ENCODE assay signal across 17 cellular contexts in the genomic region with DNA sequence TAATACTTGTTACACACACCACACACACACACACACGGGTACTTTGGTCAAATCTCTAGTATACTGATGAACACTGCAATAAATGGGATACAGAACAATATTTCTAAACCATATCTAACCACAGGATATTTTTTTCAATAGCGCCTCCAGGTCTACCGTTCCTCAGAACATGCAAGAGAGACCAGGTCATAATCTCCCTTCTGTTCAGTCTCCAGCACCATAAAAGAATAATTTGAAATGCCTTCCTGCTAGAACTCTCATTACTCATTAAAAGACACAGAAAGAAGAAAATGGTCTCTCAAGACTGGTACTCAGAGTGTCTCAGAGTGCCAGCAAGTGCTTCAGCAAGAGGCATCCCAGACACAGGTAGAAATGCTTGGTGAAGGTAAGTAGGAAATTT. TPM values are rescaled to one million over a fixed set of nuclear protein-coding genes. Genes with fewer than 3 reads are reported as not detected.
"Had no signal": no experiment of that assay in that cellular context is flagged by ENCODE, and none has a peak within 500 bp of the region (broad histone marks: within the 10 kb centered on the region; RNA-seq: fewer than 3 reads in every experiment).

No MANE protein-coding gene starts in this region.

- H3K36me3 ChIP-seq: gastrocnemius medialis, heart right ventricle, pancreas, right lobe of liver, stomach, upper lobe of right lung had no signal

- H3K4me1 ChIP-seq: gastrocnemius medialis, right lobe of liver had no signal

- H3K27ac ChIP-seq: coronary artery, gastrocnemius medialis, heart right ventricle, right lobe of liver, stomach, upper lobe of right lung had no signal

- H3K9me3 ChIP-seq: gastrocnemius medialis, heart right ventricle, pancreas, right lobe of liver, stomach, upper lobe of right lung had no signal

- H3K4me3 ChIP-seq: coronary artery, gastrocnemius medialis, heart right ventricle, pancreas, right lobe of liver, stomach, upper lobe of right lung had no signal

- H3K27me3 ChIP-seq: gastrocnemius medialis, heart right ventricle, pancreas, right lobe of liver, stomach, upper lobe of right lung had no signal

- FAIRE-seq: endometrium, pancreas had no signal

- ATAC-seq: gastrocnemius medialis, heart right ventricle, upper lobe of right lung had no signal

- DNase-seq: activated B cell treated with CpG ODN at 0.5 μM for 24 hours; activated CD4-positive, alpha-beta T cell treated with anti-CD3 and anti-CD28 coated beads for 48 hours; activated naive CD4-positive, alpha-beta T cell treated with anti-CD3 and anti-CD28 coated beads for 36 hours; activated T-cell treated with anti-CD3 and anti-CD28 coated beads, Interleukin-2, amount 50 U/mL, for 24 hours; anterior cingulate cortex; gastrocnemius medialis; heart right ventricle; naive thymus-derived CD8-positive, alpha-beta T cell; pancreas; right lobe of liver; stimulated activated CD4-positive, alpha-beta T cell treated with anti-CD3 and anti-CD28 coated beads, Interleukin-4, amount 100 ng/mL, for 24 hours; upper lobe of right lung had no signal

RNA-seq across cellular contexts. Expression of gene SLC44A3, which starts 11.5 kb away (rescaled TPM):
- total RNA-seq: activated B cell treated with CpG ODN at 0.5 μM for 24 hours; activated naive CD4-positive, alpha-beta T cell treated with anti-CD3 and anti-CD28 coated beads for 36 hours; activated T-helper 2 cell treated with anti-CD3 and anti-CD28 coated beads, Interferon-gamma antibody, Interleukin-2, Interleukin-4, amounts not matched to agents 10 μg/mL and 5 μg/mL and 100 μg/mL, durations not matched to agents 14 hours and 24 hours and 36 hours; naive thymus-derived CD8-positive, alpha-beta T cell; T-helper 2 cell treated with Interferon-gamma antibody and Interleukin-4, amounts not matched to agents 100 ng/mL and 5 ng/mL, for 36 hours had no signal
- polyA plus RNA-seq: naive thymus-derived CD8-positive, alpha-beta T cell had no signal
